14 cellular contexts compared by ENCODE assay signal in the genomic region with DNA sequence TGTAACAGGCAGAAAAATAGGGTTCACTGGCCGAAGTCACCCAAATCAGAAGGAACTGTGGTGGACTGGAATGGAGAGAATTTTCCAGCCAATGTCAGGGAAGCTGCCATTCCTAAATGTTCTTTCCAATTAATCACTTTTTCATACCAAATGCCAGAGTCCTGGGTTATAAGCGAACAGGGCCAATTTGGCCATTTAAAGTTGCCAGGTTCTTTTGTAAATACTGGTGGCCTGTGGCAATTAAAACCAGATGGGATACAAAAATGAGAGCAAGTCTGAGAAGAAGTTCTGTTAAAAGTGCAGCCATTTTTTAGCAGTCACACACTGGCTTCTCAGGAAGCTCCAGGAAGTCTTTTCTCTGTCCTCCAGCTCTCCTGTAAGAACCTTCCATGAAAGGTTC.
"Had no signal": no experiment of that assay in that cellular context is flagged by ENCODE, and none has a peak within 500 bp of the region (broad histone marks: within the 10 kb centered on the region; RNA-seq: fewer than 3 reads in every experiment).

No MANE protein-coding gene starts in this region.

- H3K4me3 ChIP-seq: dorsolateral prefrontal cortex, lower lobe of right lung, sigmoid colon, spleen, stomach had no signal

- H3K9me3 ChIP-seq: lower lobe of right lung, sigmoid colon, spleen, stomach had no signal

- H3K27ac ChIP-seq: lower lobe of right lung, sigmoid colon, spleen, stomach had no signal

- H3K4me1 ChIP-seq: lower lobe of right lung had no signal

- H3K4me3 Mint-ChIP-seq: activated CD4-positive, alpha-beta T cell treated with anti-CD3 and anti-CD28 coated beads, Interleukin-2, amount 10 ng/mL, durations not matched to agents 7 days and 5 days; mesothelial cell of epicardium had no signal

- H3K9me3 Mint-ChIP-seq: activated CD4-positive, alpha-beta T cell treated with anti-CD3 and anti-CD28 coated beads, Interleukin-2, amount 10 ng/mL, durations not matched to agents 7 days and 5 days; mesothelial cell of epicardium had no signal

- H3K27ac Mint-ChIP-seq: activated CD4-positive, alpha-beta T cell treated with anti-CD3 and anti-CD28 coated beads, Interleukin-2, amount 10 ng/mL, durations not matched to agents 7 days and 5 days; mesothelial cell of epicardium had no signal

- H3K4me1 Mint-ChIP-seq: activated CD4-positive, alpha-beta T cell treated with anti-CD3 and anti-CD28 coated beads, Interleukin-2, amount 10 ng/mL, durations not matched to agents 7 days and 5 days had no signal

- FAIRE-seq: islet of Langerhans had no signal

- DNase-seq: activated CD4-positive, alpha-beta T cell treated with anti-CD3 and anti-CD28 coated beads, Interleukin-2, amount 10 ng/mL, durations not matched to agents 7 days and 5 days; activated CD4-positive, CD25-positive, alpha-beta regulatory T cell; activated CD8-positive, alpha-beta memory T cell treated with anti-CD3 and anti-CD28 coated beads for 24 hours; activated naive CD4-positive, alpha-beta T cell; aorta; dorsolateral prefrontal cortex; left colon; lower lobe of right lung; sigmoid colon; spleen; stomach; SW 1271 had no signal

- H3K27me3 ChIP-seq: dorsolateral prefrontal cortex, sigmoid colon, spleen, stomach had no signal

- H3K36me3 Mint-ChIP-seq: mesothelial cell of epicardium had no signal

- H3K36me3 ChIP-seq: lower lobe of right lung had no signal
